ENCODE assay signal across 29 cellular contexts in the genomic region with DNA sequence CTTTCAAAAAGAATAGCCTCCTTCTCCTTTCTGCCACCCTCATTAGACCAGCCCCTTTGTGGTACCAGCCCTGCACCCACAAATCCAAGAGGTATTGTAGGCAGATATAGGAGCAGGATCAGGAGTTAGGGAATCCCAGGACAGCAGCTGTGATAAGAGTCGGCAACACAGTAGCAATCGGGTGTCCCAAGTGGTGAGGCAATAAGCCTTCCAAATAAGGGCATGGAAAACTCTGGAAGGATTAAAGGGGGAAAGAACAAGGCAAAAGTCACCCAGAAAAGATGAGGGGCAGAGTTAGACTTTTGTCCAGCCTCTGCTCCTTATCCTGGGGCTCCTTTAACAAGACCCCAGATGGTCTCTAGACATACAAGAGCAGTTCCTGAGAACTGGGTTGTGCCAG.
"Had no signal": no experiment of that assay in that cellular context is flagged by ENCODE, and none has a peak within 500 bp of the region (broad histone marks: within the 10 kb centered on the region; RNA-seq: fewer than 3 reads in every experiment).

No MANE protein-coding gene starts in this region.

- H3K4me1 Mint-ChIP-seq: naive thymus-derived CD4-positive, alpha-beta T cell; natural killer cell; nephron; stimulated activated effector memory CD8-positive, alpha-beta T cell treated with anti-CD3 and anti-CD28 coated beads, Interleukin-12 subunit alpha, Interleukin-12 subunit beta, amount 100 ng/mL, for 72 hours; stimulated activated naive B cell treated with anti-CD40 and anti-IgM and Interleukin-4, amounts not matched to agents 10 μg/mL and 1 μg/mL and 100 μg/mL, for 72 hours had no signal

- H2AFZ ChIP-seq: parathyroid adenoma had no signal

- H3K79me2 ChIP-seq: parathyroid adenoma had no signal

- H3K4me2 ChIP-seq: smooth muscle cell had no signal

- H3K27me3 Mint-ChIP-seq: stimulated activated naive B cell treated with anti-CD40 and anti-IgM and Interleukin-4, amounts not matched to agents 10 μg/mL and 1 μg/mL and 100 μg/mL, for 72 hours had no signal

- H3K27me3 ChIP-seq: neutrophil, thyroid gland, tibial nerve, upper lobe of left lung, vagina had no signal

- H3K36me3 Mint-ChIP-seq: naive thymus-derived CD4-positive, alpha-beta T cell; natural killer cell; stimulated activated effector memory CD8-positive, alpha-beta T cell treated with anti-CD3 and anti-CD28 coated beads, Interleukin-12 subunit alpha, Interleukin-12 subunit beta, amount 100 ng/mL, for 72 hours; stimulated activated naive B cell treated with anti-CD40 and anti-IgM and Interleukin-4, amounts not matched to agents 10 μg/mL and 1 μg/mL and 100 μg/mL, for 72 hours had no signal

- H3K4me1 ChIP-seq: parathyroid adenoma, psoas muscle, spleen, stomach, thyroid gland, tibial nerve, upper lobe of left lung, vagina had no signal

- H3K4me3 Mint-ChIP-seq: naive thymus-derived CD4-positive, alpha-beta T cell; natural killer cell; nephron; stimulated activated effector memory CD8-positive, alpha-beta T cell treated with anti-CD3 and anti-CD28 coated beads, Interleukin-12 subunit alpha, Interleukin-12 subunit beta, amount 100 ng/mL, for 72 hours; stimulated activated naive B cell treated with anti-CD40 and anti-IgM and Interleukin-4, amounts not matched to agents 10 μg/mL and 1 μg/mL and 100 μg/mL, for 72 hours; stimulated activated naive CD8-positive, alpha-beta T cell treated with anti-CD3 and anti-CD28 coated beads, Interleukin-15, Interleukin-2, amounts not matched to agents 100 ng/mL and 50 ng/mL, for 24 hours had no signal

- FAIRE-seq: urothelium cell line had no signal

- H3K4me3 ChIP-seq: psoas muscle, skin epidermis, smooth muscle cell, spleen, stomach, thoracic aorta, thyroid gland, tibial nerve, upper lobe of left lung, vagina had no signal

- H3K9ac ChIP-seq: parathyroid adenoma had no signal

- H3K36me3 ChIP-seq: neutrophil, spleen, stomach, thoracic aorta, thyroid gland, tibial nerve, upper lobe of left lung, vagina had no signal

- ATAC-seq: naive thymus-derived CD4-positive, alpha-beta T cell; natural killer cell; psoas muscle; right cardiac atrium; sciatic nerve; stimulated activated effector memory CD8-positive, alpha-beta T cell treated with anti-CD3 and anti-CD28 coated beads, Interleukin-12 subunit alpha, Interleukin-12 subunit beta, amount 100 ng/mL, for 72 hours; stimulated activated naive B cell treated with anti-CD40 and anti-IgM and Interleukin-4, amounts not matched to agents 10 μg/mL and 1 μg/mL and 100 μg/mL, for 72 hours had no signal

- DNase-seq: naive thymus-derived CD4-positive, alpha-beta T cell; natural killer cell; nucleus accumbens; posterior cingulate gyrus; psoas muscle; right cardiac atrium; spleen; stimulated activated CD4-positive, alpha-beta T cell treated with anti-CD3 and anti-CD28 coated beads, Interleukin-12 subunit alpha, Interleukin-12 subunit beta, amount 100 ng/mL, for 4 hours; stimulated activated CD4-positive, alpha-beta T cell treated with anti-CD3 and anti-CD28 coated beads, Interleukin-1b, Interleukin-23, amount 100 ng/mL, for 48 hours; stimulated activated CD4-positive, alpha-beta T cell treated with anti-CD3 and anti-CD28 coated beads, Interleukin-4, amount 100 ng/mL, for 24 hours; stimulated activated naive B cell treated with anti-CD40 and anti-IgM and Interleukin-4, amounts not matched to agents 10 μg/mL and 1 μg/mL and 100 μg/mL, for 72 hours; stimulated activated naive CD4-positive, alpha-beta T cell treated with Interleukin-2 at 50 U/mL for 16 hours; stomach; thyroid gland; trophoblast cell; upper lobe of left lung had no signal

- H3K27ac Mint-ChIP-seq: naive thymus-derived CD4-positive, alpha-beta T cell; natural killer cell; nephron; progenitor cell of endocrine pancreas; stimulated activated effector memory CD8-positive, alpha-beta T cell treated with anti-CD3 and anti-CD28 coated beads, Interleukin-12 subunit alpha, Interleukin-12 subunit beta, amount 100 ng/mL, for 72 hours; stimulated activated naive B cell treated with anti-CD40 and anti-IgM and Interleukin-4, amounts not matched to agents 10 μg/mL and 1 μg/mL and 100 μg/mL, for 72 hours; stimulated activated naive CD8-positive, alpha-beta T cell treated with anti-CD3 and anti-CD28 coated beads, Interleukin-15, Interleukin-2, amounts not matched to agents 100 ng/mL and 50 ng/mL, for 24 hours had no signal

- H3K9me3 ChIP-seq: neutrophil, psoas muscle, thyroid gland, upper lobe of left lung, vagina had no signal

- H3K27ac ChIP-seq: neutrophil, parathyroid adenoma, psoas muscle, skin epidermis, spleen, stomach, thoracic aorta, thyroid gland, tibial nerve, upper lobe of left lung, vagina had no signal
